In genomic region chr12:32274665-32275064, GRCh38 we compare ENCODE assay signal across 27 cellular contexts.
"Had no signal": no experiment of that assay in that cellular context is flagged by ENCODE, and none has a peak within 500 bp of the region (broad histone marks: within the 10 kb centered on the region; RNA-seq: fewer than 3 reads in every experiment).

No MANE protein-coding gene starts in this region.

- H3K4me1 ChIP-seq: lower lobe of right lung, psoas muscle, suprapubic skin, uterus had no signal

- H3K27ac ChIP-seq: coronary artery, esophagus muscularis mucosa, lower lobe of right lung, ovary, psoas muscle, suprapubic skin, transverse colon, upper lobe of right lung, uterus had no signal

- H3K4me3 ChIP-seq: coronary artery, esophagus muscularis mucosa, lower lobe of right lung, ovary, psoas muscle, suprapubic skin, transverse colon, upper lobe of right lung, uterus had no signal

- ATAC-seq: left ventricle myocardium superior; lower lobe of right lung; natural killer cell; psoas muscle; right cardiac atrium; stimulated activated naive CD8-positive, alpha-beta T cell treated with anti-CD3 and anti-CD28 coated beads, Interleukin-15, amount 100 ng/mL, for 72 hours; upper lobe of right lung had no signal

- H3K27me3 ChIP-seq: esophagus muscularis mucosa, ovary, suprapubic skin, transverse colon, upper lobe of right lung, uterus had no signal

- H3K9me3 ChIP-seq: esophagus muscularis mucosa, lower lobe of right lung, ovary, psoas muscle, suprapubic skin, transverse colon, upper lobe of right lung, uterus had no signal

- H3K36me3 ChIP-seq: esophagus muscularis mucosa, lower lobe of right lung, ovary, suprapubic skin, transverse colon, upper lobe of right lung, uterus had no signal

- DNase-seq: dermis blood vessel endothelial cell; effector memory CD4-positive, alpha-beta T cell; head of caudate nucleus; left ventricle myocardium superior; lower lobe of right lung; natural killer cell; occipital lobe; ovary; posterior cingulate gyrus; psoas muscle; right cardiac atrium; small intestine; stimulated activated CD4-positive, alpha-beta T cell treated with anti-CD3 and anti-CD28 coated beads, Interleukin-12 subunit alpha, Interleukin-12 subunit beta, amount 100 ng/mL, for 4 hours; stimulated activated CD4-positive, alpha-beta T cell treated with anti-CD3 and anti-CD28 coated beads, Interleukin-1b, Interleukin-23, amount 100 ng/mL, for 48 hours; stimulated activated CD4-positive, alpha-beta T cell treated with anti-CD3 and anti-CD28 coated beads, Interleukin-4, amount 100 ng/mL, for 1 hour; stimulated activated CD8-positive, alpha-beta memory T cell treated with anti-CD3 and anti-CD28 coated beads, Interleukin-4, amount 100 ng/mL, for 48 hours; stimulated activated naive CD4-positive, alpha-beta T cell; stimulated activated naive CD8-positive, alpha-beta T cell treated with anti-CD3 and anti-CD28 coated beads, Interleukin-15, amount 100 ng/mL, for 72 hours; transverse colon; upper lobe of right lung; uterus had no signal

- FAIRE-seq: endothelial cell of umbilical vein, frontal cortex, keratinocyte, small intestine had no signal
